22 cellular contexts compared by ENCODE assay signal in genomic region chr4:100875296-100876040, GRCh38.
A peak's percentile ranks its signal among the peaks of the same experiment; 100 is the strongest.
DNase-seq lines count a peak whose midpoint lies in the region; ATAC-seq and TF ChIP-seq lines count a peak whose summit lies in the region.
"Had no signal": no experiment of that assay in that cellular context is flagged by ENCODE, and none has a peak within 500 bp of the region (broad histone marks: within the 10 kb centered on the region; RNA-seq: fewer than 3 reads in every experiment).

No MANE protein-coding gene starts in this region.

- peak; percentile 30 for ATAC-seq in activated CD8-positive, alpha-beta T cell treated with anti-CD3 and anti-CD28 coated beads for 36 hours
- no peak for ATAC-seq in activated CD8-positive, alpha-beta T cell treated with anti-CD3 and anti-CD28 coated beads, Interleukin-2, amount 10 ng/mL, durations not matched to agents 7 days and 5 days
- ATAC-seq: CD8-positive, alpha-beta T cell; HepG2; K562 had no signal

- POLR2A ChIA-PET in activated CD8-positive, alpha-beta T cell treated with anti-CD3 and anti-CD28 coated beads for 36 hours (lab: Charles Lee) = no interaction called here
- POLR2A ChIA-PET in activated CD8-positive, alpha-beta T cell treated with anti-CD3 and anti-CD28 coated beads, Interleukin-2, amount 10 ng/mL, durations not matched to agents 7 days and 5 days (lab: Charles Lee) = no interaction called here

- H3K36me3 Mint-ChIP-seq in activated CD8-positive, alpha-beta T cell treated with anti-CD3 and anti-CD28 coated beads for 36 hours (ENCODE audit: low read depth) = no peaks in the 10 kb centered on the region
- H3K36me3 Mint-ChIP-seq in activated CD8-positive, alpha-beta T cell treated with anti-CD3 and anti-CD28 coated beads, Interleukin-2, amount 10 ng/mL, durations not matched to agents 7 days and 5 days (ENCODE audit: low read depth) = no peaks in the 10 kb centered on the region
- H3K36me3 Mint-ChIP-seq in type B pancreatic cell = no peaks in the 10 kb centered on the region
- H3K36me3 Mint-ChIP-seq: CD8-positive, alpha-beta T cell had no signal

- no peaks in the 10 kb centered on the region for H3K4me1 Mint-ChIP-seq in activated CD8-positive, alpha-beta T cell treated with anti-CD3 and anti-CD28 coated beads for 36 hours (ENCODE audit: low read depth)
- H3K4me1 Mint-ChIP-seq in activated CD8-positive, alpha-beta T cell treated with anti-CD3 and anti-CD28 coated beads, Interleukin-2, amount 10 ng/mL, durations not matched to agents 7 days and 5 days (ENCODE audit: low read depth) = no peaks in the 10 kb centered on the region
- H3K4me1 Mint-ChIP-seq in type B pancreatic cell (ENCODE audit: unreplicated experiment) = peaks cover 5% of the 10 kb centered on the region

- TF ChIP-seq CTCF in activated CD8-positive, alpha-beta T cell treated with anti-CD3 and anti-CD28 coated beads for 36 hours (IDR thresholded peaks at IDR 0.05) = no peak
- TF ChIP-seq CTCF in type B pancreatic cell (conservative IDR thresholded peaks at IDR 0.05) = no peak

- no peak overlapping the region for H3K4me3 Mint-ChIP-seq in activated CD8-positive, alpha-beta T cell treated with anti-CD3 and anti-CD28 coated beads for 36 hours
- H3K4me3 Mint-ChIP-seq in activated CD8-positive, alpha-beta T cell treated with anti-CD3 and anti-CD28 coated beads, Interleukin-2, amount 10 ng/mL, durations not matched to agents 7 days and 5 days = no peak overlapping the region
- no peak overlapping the region for H3K4me3 Mint-ChIP-seq in type B pancreatic cell
- H3K4me3 Mint-ChIP-seq: CD8-positive, alpha-beta T cell; H9; HFFc6 had no signal

- intact Hi-C loops in activated CD8-positive, alpha-beta T cell treated with anti-CD3 and anti-CD28 coated beads for 36 hours (cut with micrococcal nuclease) = no loop called here

- peaks cover 5% of the 10 kb centered on the region for H3K27me3 Mint-ChIP-seq in activated CD8-positive, alpha-beta T cell treated with anti-CD3 and anti-CD28 coated beads for 36 hours
- H3K27me3 Mint-ChIP-seq in activated CD8-positive, alpha-beta T cell treated with anti-CD3 and anti-CD28 coated beads, Interleukin-2, amount 10 ng/mL, durations not matched to agents 7 days and 5 days (ENCODE audit: low read depth) = peaks cover 2% of the 10 kb centered on the region
- H3K27me3 Mint-ChIP-seq in type B pancreatic cell = no peaks in the 10 kb centered on the region

- no peak overlapping the region for H3K27ac Mint-ChIP-seq in activated CD8-positive, alpha-beta T cell treated with anti-CD3 and anti-CD28 coated beads for 36 hours
- no peak overlapping the region for H3K27ac Mint-ChIP-seq in activated CD8-positive, alpha-beta T cell treated with anti-CD3 and anti-CD28 coated beads, Interleukin-2, amount 10 ng/mL, durations not matched to agents 7 days and 5 days
- H3K27ac Mint-ChIP-seq in type B pancreatic cell = no peak overlapping the region
- H3K27ac Mint-ChIP-seq: CD8-positive, alpha-beta T cell; H9; HFFc6 had no signal

- CTCF ChIA-PET in activated CD8-positive, alpha-beta T cell treated with anti-CD3 and anti-CD28 coated beads for 36 hours (lab: Charles Lee) = no interaction called here
- CTCF ChIA-PET in activated CD8-positive, alpha-beta T cell treated with anti-CD3 and anti-CD28 coated beads, Interleukin-2, amount 10 ng/mL, durations not matched to agents 7 days and 5 days (lab: Charles Lee) = no interaction called here

- DNase-seq in activated CD8-positive, alpha-beta T cell treated with anti-CD3 and anti-CD28 coated beads for 36 hours = no peak
- no peak for DNase-seq in activated CD8-positive, alpha-beta T cell treated with anti-CD3 and anti-CD28 coated beads, Interleukin-2, amount 10 ng/mL, durations not matched to agents 7 days and 5 days
- DNase-seq in OCI-M1 (lab: John Stamatoyannopoulos, UW) = peak; percentile 10
- DNase-seq in iPS-NIHi7 (ENCODE audit: extremely low spot score) = peak; percentile 12
- DNase-seq in glomerular visceral epithelial cell (ENCODE audit: extremely low spot score) = no peak
- DNase-seq in type B pancreatic cell (ENCODE audit: extremely low spot score, unreplicated experiment) = no peak
- no peak for DNase-seq in NCI-H1417 (lab: John Stamatoyannopoulos, UW)
- DNase-seq in amniotic stem cell (lab: John Stamatoyannopoulos, UW) = no peak
- DNase-seq: AML-193; C1 segment of cervical spinal cord; CD8-positive, alpha-beta T cell; DMS53; H9; HFFc6; NCI-H1694; NCI-H2081 treated with DMSO at 0.1 percent for 48 hours; NCI-H446 treated with DMSO at 0.1 percent for 48 hours; NCI-H526 treated with DMSO at 0.1 percent for 48 hours; Right ventricle myocardium superior; SW 1271 had no signal

- H3K9me3 Mint-ChIP-seq in activated CD8-positive, alpha-beta T cell treated with anti-CD3 and anti-CD28 coated beads for 36 hours = no peaks in the 10 kb centered on the region
- no peaks in the 10 kb centered on the region for H3K9me3 Mint-ChIP-seq in activated CD8-positive, alpha-beta T cell treated with anti-CD3 and anti-CD28 coated beads, Interleukin-2, amount 10 ng/mL, durations not matched to agents 7 days and 5 days (ENCODE audit: insufficient read depth)
- peaks cover 5% of the 10 kb centered on the region for H3K9me3 Mint-ChIP-seq in type B pancreatic cell
- H3K9me3 Mint-ChIP-seq: CD8-positive, alpha-beta T cell; H9; HFFc6 had no signal

Comparison
In these comparisons a context has a peak if more than half of its experiments do, and no peak if none do; other contexts are left out.
1. DNase-seq: peak in OCI-M1 (single experiment) and iPS-NIHi7 (single experiment); none in activated CD8-positive, alpha-beta T cell treated with anti-CD3 and anti-CD28 coated beads for 36 hours (single experiment), activated CD8-positive, alpha-beta T cell treated with anti-CD3 and anti-CD28 coated beads, Interleukin-2, amount 10 ng/mL, durations not matched to agents 7 days and 5 days (single experiment), glomerular visceral epithelial cell (single experiment), type B pancreatic cell (single experiment), NCI-H1417 (0 of 3) and amniotic stem cell (single experiment).